8 cellular contexts compared by ENCODE assay signal in the genomic region with DNA sequence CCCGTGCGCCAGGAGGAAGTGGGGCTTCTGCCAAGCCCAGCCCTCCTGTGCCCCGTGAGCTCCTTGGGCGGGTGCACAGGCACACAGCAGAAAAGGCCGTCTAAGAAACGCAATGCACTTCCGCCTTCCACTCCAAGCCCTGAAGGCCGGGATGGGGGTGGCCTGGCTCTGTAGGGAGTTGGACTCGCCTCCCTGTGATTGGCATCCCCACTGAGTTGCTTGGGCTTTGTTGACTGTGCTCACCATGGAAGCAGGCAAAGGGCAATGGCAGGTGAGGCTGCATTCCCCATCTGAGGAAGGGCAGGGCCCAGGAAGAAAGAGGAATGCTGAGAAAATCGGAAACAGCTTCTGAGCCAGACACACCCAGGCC.
DNase-seq lines count a peak whose midpoint lies in the region; ATAC-seq and TF ChIP-seq lines count a peak whose summit lies in the region.

No MANE protein-coding gene starts in this region.

- H3K4me3 ChIP-seq in lower lobe of right lung (peak overlapping the region; percentile 37), MG63 (no peak overlapping the region)

- H3K27me3 ChIP-seq in lower lobe of right lung (ENCODE audit: low read depth), result no peaks in the 10 kb centered on the region
- no peaks in the 10 kb centered on the region for H3K27me3 ChIP-seq in MG63

- peaks cover 9% of the 10 kb centered on the region for H3K4me1 ChIP-seq in lower lobe of right lung

- no peak for TF ChIP-seq CTCF in lower lobe of right lung (IDR thresholded peaks at IDR 0.05)

- H3K36me3 ChIP-seq in lower lobe of right lung (no peaks in the 10 kb centered on the region), MG63 (no peaks in the 10 kb centered on the region)

- intact Hi-C loops in lower lobe of right lung (cut with DNase I), result no loop called here

- DNase-seq in A172 (ENCODE audit: low spot score) (peak; percentile 24), NCI-H1417 treated with DMSO at 0.1 percent for 48 hours (lab: John Stamatoyannopoulos, UW) (peak; percentile 54), SW480 (ENCODE audit: low spot score) (peak; percentile 21), lower lobe of right lung (peak; percentile 92), NCI-H524 treated with DMSO at 0.1 percent for 48 hours (lab: John Stamatoyannopoulos, UW) (no peak), MG63 (no peak)

- H3K9me3 ChIP-seq in lower lobe of right lung (no peaks in the 10 kb centered on the region), MG63 (no peaks in the 10 kb centered on the region)

- ATAC-seq in lower lobe of right lung, result peak; percentile 95 to 96
- ATAC-seq in GM21723 (IDR thresholded peaks at IDR 0.05; ENCODE audit: unreplicated experiment), result no peak
- no peak for ATAC-seq in HG02852 (IDR thresholded peaks at IDR 0.05; ENCODE audit: unreplicated experiment)

- peak overlapping the region; percentile 89 for H3K27ac ChIP-seq in lower lobe of right lung

Comparison
In these comparisons a context has a peak if more than half of its experiments do, and no peak if none do; other contexts are left out.
1. DNase-seq: peak in A172 (single experiment), NCI-H1417 treated with DMSO at 0.1 percent for 48 hours (single experiment), SW480 (single experiment) and lower lobe of right lung (single experiment); none in NCI-H524 treated with DMSO at 0.1 percent for 48 hours (single experiment) and MG63 (single experiment).
2. ATAC-seq: peak in lower lobe of right lung (2 of 2); none in GM21723 (single experiment) and HG02852 (single experiment).